Comparison of ENCODE assay signal across 8 cellular contexts in genomic region chr1:121397101-121397500, GRCh38.
A peak's percentile ranks its signal among the peaks of the same experiment; 100 is the strongest.
DNase-seq lines count a peak whose midpoint lies in the region; ATAC-seq and TF ChIP-seq lines count a peak whose summit lies in the region.
"Not testable (repeated sequence)": the region's sequence is repeated elsewhere in the genome, so short reads cannot be mapped to it uniquely, and the experiment has no call there.

No MANE protein-coding gene starts in this region.

- peak overlapping the region; percentile 56 for H3K9ac ChIP-seq in SU-DHL-6 (ENCODE audit: low read length)

- not testable (repeated sequence) for ATAC-seq in stimulated activated naive B cell treated with anti-CD40 and anti-IgM and Interleukin-4, amounts not matched to agents 10 μg/mL and 1 μg/mL and 100 μg/mL, for 72 hours (replicated peaks)

- not testable (repeated sequence) for H3K27me3 ChIP-seq in SU-DHL-6 (ENCODE audit: low read length); dorsolateral prefrontal cortex; hepatocyte

- not testable (repeated sequence) for H3K27me3 Mint-ChIP-seq in HFFc6 (ENCODE audit: insufficient read depth); activated naive CD4-positive, alpha-beta T cell treated with anti-CD3 and anti-CD28 coated beads, Interleukin-2, amount 50 U/mL, for 24 hours
- peaks cover 22% of the 10 kb centered on the region for H3K27me3 Mint-ChIP-seq in nephron progenitor cell (ENCODE audit: low read depth, poor library complexity)
- peaks cover 24 to 27% of the 10 kb centered on the region in 2 donors for H3K27me3 Mint-ChIP-seq in stimulated activated naive B cell treated with anti-CD40 and anti-IgM and Interleukin-4, amounts not matched to agents 10 μg/mL and 1 μg/mL and 100 μg/mL, for 72 hours

- DNase-seq in AG04449 (ENCODE audit: low read depth, low spot score); HFFc6; dorsolateral prefrontal cortex; hepatocyte (ENCODE audit: low spot score); nephron progenitor cell; stimulated activated naive B cell treated with anti-CD40 and anti-IgM and Interleukin-4, amounts not matched to agents 10 μg/mL and 1 μg/mL and 100 μg/mL, for 72 hours: not testable (repeated sequence)

- H3F3A ChIP-seq in SU-DHL-6 (ENCODE audit: insufficient read depth) = not testable (repeated sequence)

- not testable (repeated sequence) for H3K4me1 ChIP-seq in hepatocyte (ENCODE audit: insufficient read depth)

- CTCF ChIA-PET in AG04449 (lab: Yijun Ruan, JAX) = not testable (repeated sequence)

- intact Hi-C loops in dorsolateral prefrontal cortex (cut with DNase I) = not testable (repeated sequence)

- peak overlapping the region; percentile 88 for H3K4me3 Mint-ChIP-seq in HFFc6
- peak overlapping the region; percentile 84 for H3K4me3 Mint-ChIP-seq in activated naive CD4-positive, alpha-beta T cell treated with anti-CD3 and anti-CD28 coated beads, Interleukin-2, amount 50 U/mL, for 24 hours
- peak overlapping the region; percentile 88 for H3K4me3 Mint-ChIP-seq in nephron progenitor cell
- peak overlapping the region; percentile 93 to 94 for H3K4me3 Mint-ChIP-seq in stimulated activated naive B cell treated with anti-CD40 and anti-IgM and Interleukin-4, amounts not matched to agents 10 μg/mL and 1 μg/mL and 100 μg/mL, for 72 hours

- not testable (repeated sequence) for H3K9me3 ChIP-seq in SU-DHL-6 (ENCODE audit: insufficient read depth, low read length); hepatocyte (ENCODE audit: low read depth)

- H3K9me3 Mint-ChIP-seq in HFFc6 (peaks cover 18% of the 10 kb centered on the region), nephron progenitor cell (peaks cover 21% of the 10 kb centered on the region)
- peaks cover 17% of the 10 kb centered on the region for H3K9me3 Mint-ChIP-seq in activated naive CD4-positive, alpha-beta T cell treated with anti-CD3 and anti-CD28 coated beads, Interleukin-2, amount 50 U/mL, for 24 hours
- H3K9me3 Mint-ChIP-seq in stimulated activated naive B cell treated with anti-CD40 and anti-IgM and Interleukin-4, amounts not matched to agents 10 μg/mL and 1 μg/mL and 100 μg/mL, for 72 hours = peaks cover 11 to 16% of the 10 kb centered on the region in 2 donors

- H3K36me3 Mint-ChIP-seq in HFFc6 (ENCODE audit: low read depth) = peaks cover 17% of the 10 kb centered on the region
- H3K36me3 Mint-ChIP-seq in activated naive CD4-positive, alpha-beta T cell treated with anti-CD3 and anti-CD28 coated beads, Interleukin-2, amount 50 U/mL, for 24 hours = peaks cover 14% of the 10 kb centered on the region
- H3K36me3 Mint-ChIP-seq in nephron progenitor cell (ENCODE audit: low read depth) = peaks cover 18% of the 10 kb centered on the region
- peaks cover 19 to 23% of the 10 kb centered on the region in 2 donors for H3K36me3 Mint-ChIP-seq in stimulated activated naive B cell treated with anti-CD40 and anti-IgM and Interleukin-4, amounts not matched to agents 10 μg/mL and 1 μg/mL and 100 μg/mL, for 72 hours

- not testable (repeated sequence) for H3K27ac Mint-ChIP-seq in HFFc6; activated naive CD4-positive, alpha-beta T cell treated with anti-CD3 and anti-CD28 coated beads, Interleukin-2, amount 50 U/mL, for 24 hours; nephron progenitor cell
- H3K27ac Mint-ChIP-seq in stimulated activated naive B cell treated with anti-CD40 and anti-IgM and Interleukin-4, amounts not matched to agents 10 μg/mL and 1 μg/mL and 100 μg/mL, for 72 hours = peak overlapping the region; percentile 94

- H2AFZ ChIP-seq in SU-DHL-6 (ENCODE audit: low read depth, low read length, severe bottlenecking) = peak overlapping the region; percentile 7
- H2AFZ ChIP-seq in hepatocyte = not testable (repeated sequence)

- H3K4me1 Mint-ChIP-seq in HFFc6 (ENCODE audit: low read depth) = not testable (repeated sequence)
- H3K4me1 Mint-ChIP-seq in activated naive CD4-positive, alpha-beta T cell treated with anti-CD3 and anti-CD28 coated beads, Interleukin-2, amount 50 U/mL, for 24 hours = peaks cover 19% of the 10 kb centered on the region
- peaks cover 20% of the 10 kb centered on the region for H3K4me1 Mint-ChIP-seq in nephron progenitor cell
- H3K4me1 Mint-ChIP-seq in stimulated activated naive B cell treated with anti-CD40 and anti-IgM and Interleukin-4, amounts not matched to agents 10 μg/mL and 1 μg/mL and 100 μg/mL, for 72 hours = peaks cover 16 to 21% of the 10 kb centered on the region in 2 donors

- H3K36me3 ChIP-seq in SU-DHL-6 (ENCODE audit: low read length); hepatocyte (replicated peaks; ENCODE audit: insufficient read depth, low read depth): not testable (repeated sequence)

- 49% methylated on average over 10 of the region's 22 CpGs for WGBS in hepatocyte (ENCODE audit: low lambda C conversion rate, missing lambda C conversion rate)

- H3K4me2 ChIP-seq in SU-DHL-6 (ENCODE audit: low read depth, low read length, poor library complexity, severe bottlenecking) (peak overlapping the region; percentile 63), hepatocyte (peak overlapping the region; percentile 97)

- POLR2A ChIA-PET in AG04449 (lab: Yijun Ruan, JAX) = not testable (repeated sequence)

- H3K79me2 ChIP-seq in SU-DHL-6 (ENCODE audit: insufficient read depth, low read length); hepatocyte: not testable (repeated sequence)

- not testable (repeated sequence) for TF ChIP-seq CTCF in AG04449 (IDR thresholded peaks at IDR 0.05; ENCODE audit: insufficient read depth, low read length, missing control alignments); HFFc6 (IDR thresholded peaks at IDR 0.05); SU-DHL-6 (IDR thresholded peaks at IDR 0.05; ENCODE audit: insufficient read depth, low read length, poor library complexity, severe bottlenecking); dorsolateral prefrontal cortex (IDR thresholded peaks at IDR 0.05 in 54 of 56, conservative IDR thresholded peaks at IDR 0.05 in 2 of 56; ENCODE audit: low read depth in 1 of 56, partially characterized antibody in 56 of 56); hepatocyte (IDR thresholded peaks at IDR 0.05; ENCODE audit: poor library complexity); nephron progenitor cell (IDR thresholded peaks at IDR 0.05)

- H3K9me2 ChIP-seq in SU-DHL-6 (replicated peaks; ENCODE audit: insufficient read depth, low read length); hepatocyte (replicated peaks; ENCODE audit: insufficient read depth): not testable (repeated sequence)

- H4K20me1 ChIP-seq in SU-DHL-6 (ENCODE audit: low read depth, low read length); hepatocyte (ENCODE audit: insufficient read depth, poor library complexity, severe bottlenecking): not testable (repeated sequence)

- H3K4me3 ChIP-seq in AG04449 (ENCODE audit: low read depth, low read length) (peak overlapping the region; percentile 59; the same call in 1 of the 2 replicates), SU-DHL-6 (ENCODE audit: insufficient read depth, low read length, poor library complexity, severe bottlenecking) (peak overlapping the region; percentile 55), dorsolateral prefrontal cortex (peak overlapping the region; percentile 29 to 77 (median 61))
- not testable (repeated sequence) for H3K4me3 ChIP-seq in hepatocyte

- not testable (repeated sequence) for H3K27ac ChIP-seq in SU-DHL-6 (ENCODE audit: low read depth, low read length); hepatocyte
- peak overlapping the region in 45 of 59 donors; percentile 19 to 88 (median 69) for H3K27ac ChIP-seq in dorsolateral prefrontal cortex
